In genomic region chr9:121376214-121376830, GRCh38 we compare ENCODE assay signal across 8 cellular contexts. TPM values are rescaled to one million over a fixed set of nuclear protein-coding genes. Genes with fewer than 3 reads are reported as not detected.
DNase-seq lines count a peak whose midpoint lies in the region; ATAC-seq and TF ChIP-seq lines count a peak whose summit lies in the region.

No MANE protein-coding gene starts in this region.

- H3K36me3 ChIP-seq in HEK293 (ENCODE audit: control insufficient read depth in 2 of 2, insufficient read depth in 1 of 2, low read length in 2 of 2), result no peaks in the 10 kb centered on the region
- H3K36me3 ChIP-seq in adrenal gland (replicated peaks in 1 of 2), result no peaks in the 10 kb centered on the region
- no peaks in the 10 kb centered on the region for H3K36me3 ChIP-seq in kidney epithelial cell (ENCODE audit: control insufficient read depth, insufficient read depth, low read length)

- DNase-seq in AG04450 (ENCODE audit: low read depth, low spot score) (no peak), adrenal gland (no peak), kidney epithelial cell (ENCODE audit: low read depth) (no peak), T-helper 1 cell (no peak), NCI-H2029 treated with DMSO at 0.1 percent for 48 hours (lab: John Stamatoyannopoulos, UW) (no peak)
- no peak for DNase-seq in stimulated activated CD8-positive, alpha-beta memory T cell treated with anti-CD3 and anti-CD28 coated beads, Interleukin-4, amount 100 ng/mL, for 48 hours

- POLR2A ChIA-PET in AG04450 (lab: Yijun Ruan, JAX) (no interaction called here), HEK293 (lab: Yijun Ruan, JAX) (no interaction called here)

- TF ChIP-seq CTCF in AG04450 (IDR thresholded peaks at IDR 0.05; ENCODE audit: low read depth, low read length) (peak; percentile 53), HEK293 (tag by site-specific recombination; IDR thresholded peaks at IDR 0.05) (no peak), adrenal gland (IDR thresholded peaks at IDR 0.05) (peak; percentile 19 to 76 (median 48)), kidney epithelial cell (IDR thresholded peaks at IDR 0.05; ENCODE audit: insufficient read depth, low read length, poor library complexity, severe bottlenecking) (peak; percentile 18)

- WGBS in adrenal gland, 4 donors, result 82 to 87% (median 85%) methylated on average over 4 of the region's 4 CpGs

- H3K27ac ChIP-seq in AG04450 (ENCODE audit: low read depth, low read length) (no peak overlapping the region), HEK293 (ENCODE audit: extremely low read depth, low read depth, low read length) (no peak overlapping the region), adrenal gland (no peak overlapping the region)

- ATAC-seq in HG02973 (IDR thresholded peaks at IDR 0.05; ENCODE audit: unreplicated experiment), result no peak

- TF ChIP-seq POLR2A in adrenal gland (IDR thresholded peaks at IDR 0.05), result no peak

- H3K27me3 ChIP-seq in AG04450 (ENCODE audit: control insufficient read depth, insufficient read depth, low read length) (no peaks in the 10 kb centered on the region), adrenal gland (no peaks in the 10 kb centered on the region), kidney epithelial cell (ENCODE audit: control insufficient read depth, insufficient read depth, low read length) (no peaks in the 10 kb centered on the region)

- CTCF ChIA-PET in AG04450 (lab: Charles Lee), result interaction anchor here (0.6 to 11.4 kb wide), 16 partner anchors 17 to 844 kb away, joined by 3 to 169 read pairs (median 4); partner anchors contain the start of gene RAB14
- CTCF ChIA-PET in HEK293 (lab: Yijun Ruan, JAX), result interaction anchor here (0.6 to 6.1 kb wide), 12 partner anchors 9 to 189 kb away, joined by 3 to 110 read pairs (median 6); no protein-coding TSS in a partner anchor

- intact Hi-C loops in adrenal gland (cut with DNase I), result no loop called here

- H3K4me3 ChIP-seq in AG04450 (ENCODE audit: low read depth, low read length) (no peak overlapping the region), HEK293 (ENCODE audit: low read depth, low read length) (no peak overlapping the region), adrenal gland (no peak overlapping the region), kidney epithelial cell (ENCODE audit: low read depth, low read length) (no peak overlapping the region)

- H3K9me3 ChIP-seq in AG04450 (ENCODE audit: control insufficient read depth, insufficient read depth, low read length) (no peaks in the 10 kb centered on the region), HEK293 (ENCODE audit: control insufficient read depth, insufficient read depth, low read depth, low read length) (no peaks in the 10 kb centered on the region), adrenal gland (replicated peaks in 1 of 3) (no peaks in the 10 kb centered on the region)

- H3K4me1 ChIP-seq in HEK293 (ENCODE audit: control insufficient read depth, insufficient read depth, low read length) (no peaks in the 10 kb centered on the region), adrenal gland (replicated peaks in 1 of 2) (peaks cover 4 to 23% of the 10 kb centered on the region in 2 donors)

TF ChIP-seq in HEK293, 187 proteins besides CTCF, POLR2A, EP300 and RAD21:
- TF ChIP-seq OVOL3 (tag by site-specific recombination; IDR thresholded peaks at IDR 0.05), result no peak
- TF ChIP-seq ZFHX2 (tag by site-specific recombination; conservative IDR thresholded peaks at IDR 0.05), result no peak
- peak; percentile 16; the same call in 1 of the 2 replicates for TF ChIP-seq ZNF654 (tag by site-specific recombination; IDR thresholded peaks at IDR 0.05; ENCODE audit: low read depth)

RNA-seq across cellular contexts. Expression of gene STOM, which starts 6.3 kb away (rescaled TPM):
- polyA plus RNA-seq in AG04450 (2011; rRNA removed) (405 and 510 TPM in 2 replicates), adrenal gland (100 to 1,000 TPM; 134 to 191 (median 158) TPM)
- polyA minus RNA-seq in AG04450 (2011; rRNA and poly(A)+ RNA removed), result 192 and 228 TPM in 2 replicates
- total RNA-seq in adrenal gland (100 to 1,000 TPM; 182 to 427 (median 220) TPM), kidney epithelial cell (16.8 and 18.9 TPM in 2 replicates)
